ENCODE assay signal across 1 cellular context in genomic region chr16:81136331-81137011, GRCh38.
TF ChIP-seq lines count a peak whose summit lies in the region.

No MANE protein-coding gene starts in this region.

TF ChIP-seq in GM23338, 12 proteins besides CTCF, POLR2A, EP300 and RAD21 (continued from another document):
- no peak for TF ChIP-seq REST (IDR thresholded peaks at IDR 0.05; ENCODE audit: unreplicated experiment)
- TF ChIP-seq CREB1 (CRISPR knock-in tag; IDR thresholded peaks at IDR 0.05; ENCODE audit: low read depth), result no peak
- no peak for TF ChIP-seq JUNB (IDR thresholded peaks at IDR 0.05; ENCODE audit: unreplicated experiment)
- no peak for TF ChIP-seq ZNF331 (CRISPR knock-in tag; IDR thresholded peaks at IDR 0.05; ENCODE audit: low read depth)
- TF ChIP-seq, protein P1, sequence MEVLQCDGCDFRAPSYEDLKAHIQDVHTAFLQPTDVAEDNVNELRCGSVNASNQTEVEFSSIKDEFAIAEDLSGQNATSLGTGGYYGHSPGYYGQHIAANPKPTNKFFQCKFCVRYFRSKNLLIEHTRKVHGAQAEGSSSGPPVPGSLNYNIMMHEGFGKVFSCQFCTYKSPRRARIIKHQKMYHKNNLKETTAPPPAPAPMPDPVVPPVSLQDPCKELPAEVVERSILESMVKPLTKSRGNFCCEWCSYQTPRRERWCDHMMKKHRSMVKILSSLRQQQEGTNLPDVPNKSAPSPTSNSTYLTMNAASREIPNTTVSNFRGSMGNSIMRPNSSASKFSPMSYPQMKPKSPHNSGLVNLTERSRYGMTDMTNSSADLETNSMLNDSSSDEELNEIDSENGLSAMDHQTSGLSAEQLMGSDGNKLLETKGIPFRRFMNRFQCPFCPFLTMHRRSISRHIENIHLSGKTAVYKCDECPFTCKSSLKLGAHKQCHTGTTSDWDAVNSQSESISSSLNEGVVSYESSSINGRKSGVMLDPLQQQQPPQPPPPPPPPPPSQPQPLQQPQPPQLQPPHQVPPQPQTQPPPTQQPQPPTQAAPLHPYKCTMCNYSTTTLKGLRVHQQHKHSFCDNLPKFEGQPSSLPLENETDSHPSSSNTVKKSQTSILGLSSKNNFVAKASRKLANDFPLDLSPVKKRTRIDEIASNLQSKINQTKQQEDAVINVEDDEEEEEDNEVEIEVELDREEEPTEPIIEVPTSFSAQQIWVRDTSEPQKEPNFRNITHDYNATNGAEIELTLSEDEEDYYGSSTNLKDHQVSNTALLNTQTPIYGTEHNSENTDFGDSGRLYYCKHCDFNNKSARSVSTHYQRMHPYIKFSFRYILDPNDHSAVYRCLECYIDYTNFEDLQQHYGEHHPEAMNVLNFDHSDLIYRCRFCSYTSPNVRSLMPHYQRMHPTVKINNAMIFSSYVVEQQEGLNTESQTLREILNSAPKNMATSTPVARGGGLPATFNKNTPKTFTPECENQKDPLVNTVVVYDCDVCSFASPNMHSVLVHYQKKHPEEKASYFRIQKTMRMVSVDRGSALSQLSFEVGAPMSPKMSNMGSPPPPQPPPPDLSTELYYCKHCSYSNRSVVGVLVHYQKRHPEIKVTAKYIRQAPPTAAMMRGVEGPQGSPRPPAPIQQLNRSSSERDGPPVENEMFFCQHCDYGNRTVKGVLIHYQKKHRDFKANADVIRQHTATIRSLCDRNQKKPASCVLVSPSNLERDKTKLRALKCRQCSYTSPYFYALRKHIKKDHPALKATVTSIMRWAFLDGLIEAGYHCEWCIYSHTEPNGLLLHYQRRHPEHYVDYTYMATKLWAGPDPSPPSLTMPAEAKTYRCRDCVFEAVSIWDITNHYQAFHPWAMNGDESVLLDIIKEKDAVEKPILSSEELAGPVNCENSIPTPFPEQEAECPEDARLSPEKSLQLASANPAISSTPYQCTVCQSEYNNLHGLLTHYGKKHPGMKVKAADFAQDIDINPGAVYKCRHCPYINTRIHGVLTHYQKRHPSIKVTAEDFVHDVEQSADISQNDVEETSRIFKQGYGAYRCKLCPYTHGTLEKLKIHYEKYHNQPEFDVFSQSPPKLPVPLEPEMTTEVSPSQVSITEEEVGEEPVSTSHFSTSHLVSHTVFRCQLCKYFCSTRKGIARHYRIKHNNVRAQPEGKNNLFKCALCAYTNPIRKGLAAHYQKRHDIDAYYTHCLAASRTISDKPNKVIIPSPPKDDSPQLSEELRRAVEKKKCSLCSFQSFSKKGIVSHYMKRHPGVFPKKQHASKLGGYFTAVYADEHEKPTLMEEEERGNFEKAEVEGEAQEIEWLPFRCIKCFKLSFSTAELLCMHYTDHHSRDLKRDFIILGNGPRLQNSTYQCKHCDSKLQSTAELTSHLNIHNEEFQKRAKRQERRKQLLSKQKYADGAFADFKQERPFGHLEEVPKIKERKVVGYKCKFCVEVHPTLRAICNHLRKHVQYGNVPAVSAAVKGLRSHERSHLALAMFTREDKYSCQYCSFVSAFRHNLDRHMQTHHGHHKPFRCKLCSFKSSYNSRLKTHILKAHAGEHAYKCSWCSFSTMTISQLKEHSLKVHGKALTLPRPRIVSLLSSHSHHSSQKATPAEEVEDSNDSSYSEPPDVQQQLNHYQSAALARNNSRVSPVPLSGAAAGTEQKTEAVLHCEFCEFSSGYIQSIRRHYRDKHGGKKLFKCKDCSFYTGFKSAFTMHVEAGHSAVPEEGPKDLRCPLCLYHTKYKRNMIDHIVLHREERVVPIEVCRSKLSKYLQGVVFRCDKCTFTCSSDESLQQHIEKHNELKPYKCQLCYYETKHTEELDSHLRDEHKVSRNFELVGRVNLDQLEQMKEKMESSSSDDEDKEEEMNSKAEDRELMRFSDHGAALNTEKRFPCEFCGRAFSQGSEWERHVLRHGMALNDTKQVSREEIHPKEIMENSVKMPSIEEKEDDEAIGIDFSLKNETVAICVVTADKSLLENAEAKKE (CRISPR knock-in tag; IDR thresholded peaks at IDR 0.05), result no peak
- TF ChIP-seq ETS1 (IDR thresholded peaks at IDR 0.05), result no peak
- no peak for TF ChIP-seq EZH2 (IDR thresholded peaks at IDR 0.05; ENCODE audit: low read depth, unreplicated experiment)
- no peak for TF ChIP-seq STAT1 (IDR thresholded peaks at IDR 0.05; ENCODE audit: unreplicated experiment)
